Comparison of ENCODE assay signal across 12 cellular contexts in genomic region chr7:2116903-2117680, GRCh38.
A peak's percentile ranks its signal among the peaks of the same experiment; 100 is the strongest.
DNase-seq lines count a peak whose midpoint lies in the region; ATAC-seq, FAIRE-seq and TF ChIP-seq lines count a peak whose summit lies in the region.
"Had no signal": no experiment of that assay in that cellular context is flagged by ENCODE, and none has a peak within 500 bp of the region (broad histone marks: within the 10 kb centered on the region; RNA-seq: fewer than 3 reads in every experiment).

No MANE protein-coding gene starts in this region.

- DNase-seq in NCI-H1694 treated with DMSO at 0.1 percent for 48 hours (lab: John Stamatoyannopoulos, UW) = peak; percentile 23
- DNase-seq in astrocyte of the spinal cord (ENCODE audit: low read depth, low spot score) = peak; percentile 44
- no peak for DNase-seq in keratinocyte (ENCODE audit: low read depth, low spot score)
- peak in 40 of 49 donors; percentile 25 to 86 (median 62) for DNase-seq in substantia nigra (lab: John Stamatoyannopoulos, UW)
- DNase-seq in activated CD4-positive, alpha-beta T cell treated with anti-CD3 and anti-CD28 coated beads, Interleukin-2, amount 50 U/mL, for 48 hours = no peak
- no peak for DNase-seq in effector CD4-positive, alpha-beta T cell
- no peak for DNase-seq in NCI-H524 treated with DMSO at 0.1 percent for 48 hours (lab: John Stamatoyannopoulos, UW)
- DNase-seq: KG1, transverse colon had no signal

- H4K20me1 ChIP-seq in keratinocyte (ENCODE audit: control insufficient read depth, extremely low read depth, insufficient read depth, low read length) = peaks cover 9% of the 10 kb centered on the region

- no peak overlapping the region for H3K4me2 ChIP-seq in keratinocyte (ENCODE audit: control insufficient read depth, extremely low read depth, insufficient read depth, low read depth, low read length)
- H3K4me2 ChIP-seq: smooth muscle cell had no signal

- H3K36me3 ChIP-seq in keratinocyte (ENCODE audit: control insufficient read depth in 2 of 2, extremely low read depth in 1 of 2, insufficient read depth in 2 of 2, low read length in 2 of 2) = peaks cover 0 to 3% of the 10 kb centered on the region in 2 experiments
- H3K36me3 ChIP-seq: transverse colon had no signal

- H3K27ac ChIP-seq in keratinocyte (ENCODE audit: control insufficient read depth, insufficient read depth, low read length) (no peak overlapping the region), substantia nigra (ENCODE audit: low read depth, low read length, poor library complexity, severe bottlenecking) (peak overlapping the region; percentile 64)

- H3K79me2 ChIP-seq in keratinocyte (ENCODE audit: control insufficient read depth, insufficient read depth, low read length) = no peaks in the 10 kb centered on the region

- no peaks in the 10 kb centered on the region for H3K9me3 ChIP-seq in keratinocyte (ENCODE audit: control insufficient read depth, low read depth, low read length)
- H3K9me3 ChIP-seq: transverse colon had no signal

- no peak for ATAC-seq in HG03196 (IDR thresholded peaks at IDR 0.05; ENCODE audit: unreplicated experiment)
- ATAC-seq: activated T-helper 17 cell treated with anti-CD3 and anti-CD28 coated beads, Interleukin-2, amount 50 U/mL, for 72 hours had no signal

- no peaks in the 10 kb centered on the region for H3K9me1 ChIP-seq in keratinocyte (ENCODE audit: control insufficient read depth, extremely low read depth, insufficient read depth, low read length)

- H3K9ac ChIP-seq in keratinocyte (ENCODE audit: control insufficient read depth, extremely low read depth, insufficient read depth, low read length) = no peak overlapping the region

- H3K27me3 ChIP-seq in keratinocyte (ENCODE audit: control insufficient read depth, extremely low read depth, insufficient read depth, low read length) = no peaks in the 10 kb centered on the region
- H3K27me3 ChIP-seq: transverse colon had no signal

- peak; percentile 41 for FAIRE-seq in keratinocyte (lab: Jason Lieb, UNC)

- H3K4me1 ChIP-seq in keratinocyte (ENCODE audit: control insufficient read depth, extremely low read depth, insufficient read depth, low read length) = peaks cover 27% of the 10 kb centered on the region

- in situ Hi-C loops in astrocyte of the spinal cord (cut with HindIII; ENCODE audit: low sequenced_read_pairs) = no loop called here

- TF ChIP-seq CTCF in astrocyte of the spinal cord (IDR thresholded peaks at IDR 0.05; ENCODE audit: low read depth, low read length) (no peak), keratinocyte (optimal IDR thresholded peaks at IDR 0.05 in 1 of 3, IDR thresholded peaks at IDR 0.05 in 1 of 3, conservative IDR thresholded peaks at IDR 0.05 in 1 of 3; ENCODE audit: extremely low read depth in 1 of 3, insufficient read depth in 2 of 3, low read length in 3 of 3) (no peak)

- H2AFZ ChIP-seq in keratinocyte (ENCODE audit: control insufficient read depth, low read length) = no peak overlapping the region

- dilution Hi-C loops in keratinocyte (cut with MboI; ENCODE audit: extremely low pct_ligation_motif_present, low sequenced_read_pairs) = no loop called here

- no peak overlapping the region for H3K4me3 ChIP-seq in astrocyte of the spinal cord (ENCODE audit: low read depth, low read length)
- H3K4me3 ChIP-seq in keratinocyte (ENCODE audit: control insufficient read depth in 2 of 3, extremely low read depth in 1 of 3, insufficient read depth in 2 of 3, low read depth in 1 of 3, low read length in 3 of 3) = no peak overlapping the region
- H3K4me3 ChIP-seq: smooth muscle cell, transverse colon had no signal

Comparison
In these comparisons a context has a peak if more than half of its experiments do, and no peak if none do; other contexts are left out.
1. DNase-seq: peak in NCI-H1694 treated with DMSO at 0.1 percent for 48 hours (single experiment), astrocyte of the spinal cord (single experiment) and substantia nigra (40 of 49); none in keratinocyte (single experiment), activated CD4-positive, alpha-beta T cell treated with anti-CD3 and anti-CD28 coated beads, Interleukin-2, amount 50 U/mL, for 48 hours (0 of 2), effector CD4-positive, alpha-beta T cell (single experiment) and NCI-H524 treated with DMSO at 0.1 percent for 48 hours (single experiment).